ENCODE assay signal across 23 cellular contexts in the genomic region with DNA sequence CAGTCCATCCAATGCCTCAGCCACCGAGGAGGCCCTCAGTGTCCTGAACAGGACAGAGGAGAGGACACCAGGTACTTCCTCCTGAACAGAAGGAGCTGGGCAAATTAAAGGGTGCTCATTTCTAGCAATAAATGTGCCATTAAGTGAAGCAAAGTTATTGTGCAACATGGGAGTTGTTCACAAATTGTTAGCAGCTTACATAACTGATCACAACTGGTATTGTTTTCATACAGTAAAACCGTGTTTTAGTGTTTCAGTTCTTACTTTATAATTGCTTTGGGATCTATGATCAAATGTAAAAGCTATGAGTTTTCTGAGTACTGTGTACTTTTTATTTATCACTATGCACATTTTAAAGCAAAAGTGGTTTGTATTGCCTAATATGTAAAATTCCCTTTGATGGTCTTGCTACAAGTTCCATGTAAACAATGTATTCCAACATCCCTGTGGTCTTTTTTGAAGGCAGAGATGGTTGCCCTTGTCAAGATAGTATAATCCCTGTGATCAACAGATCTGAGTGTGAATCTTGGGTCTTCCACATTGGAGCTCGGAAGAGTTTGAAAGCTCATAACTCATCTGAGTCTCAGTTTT.
"Had no signal": no experiment of that assay in that cellular context is flagged by ENCODE, and none has a peak within 500 bp of the region (broad histone marks: within the 10 kb centered on the region; RNA-seq: fewer than 3 reads in every experiment).

No MANE protein-coding gene starts in this region.

- H3K36me3 ChIP-seq: esophagus squamous epithelium, gastrocnemius medialis, neural progenitor cell, prostate gland, sigmoid colon, tibial artery had no signal

- H3K9me3 ChIP-seq: esophagus squamous epithelium, gastrocnemius medialis, prostate gland, sigmoid colon, testis, tibial artery had no signal

- H3K27ac ChIP-seq: esophagus squamous epithelium, gastrocnemius medialis, neural progenitor cell, prostate gland, sigmoid colon, testis, tibial artery had no signal

- H3K4me3 ChIP-seq: dorsolateral prefrontal cortex, esophagus squamous epithelium, gastrocnemius medialis, neural progenitor cell, prostate gland, sigmoid colon, testis, tibial artery had no signal

- H2AFZ ChIP-seq: neural progenitor cell had no signal

- H3K4me3 Mint-ChIP-seq: naive thymus-derived CD4-positive, alpha-beta T cell; nephron; neural progenitor cell; stimulated activated memory B cell treated with anti-CD40 and anti-IgM and Interleukin-4, amounts not matched to agents 10 μg/mL and 1 μg/mL and 100 μg/mL, for 72 hours; type B pancreatic cell had no signal

- H3K9ac ChIP-seq: neural progenitor cell had no signal

- H3K36me3 Mint-ChIP-seq: naive thymus-derived CD4-positive, alpha-beta T cell; neural progenitor cell; stimulated activated memory B cell treated with anti-CD40 and anti-IgM and Interleukin-4, amounts not matched to agents 10 μg/mL and 1 μg/mL and 100 μg/mL, for 72 hours; type B pancreatic cell had no signal

- H3K27ac Mint-ChIP-seq: naive thymus-derived CD4-positive, alpha-beta T cell; nephron; neural progenitor cell; stimulated activated memory B cell treated with anti-CD40 and anti-IgM and Interleukin-4, amounts not matched to agents 10 μg/mL and 1 μg/mL and 100 μg/mL, for 72 hours; type B pancreatic cell had no signal

- H3K27me3 Mint-ChIP-seq: stimulated activated memory B cell treated with anti-CD40 and anti-IgM and Interleukin-4, amounts not matched to agents 10 μg/mL and 1 μg/mL and 100 μg/mL, for 72 hours had no signal

- H3K4me2 ChIP-seq: neural progenitor cell had no signal

- H3K4me1 Mint-ChIP-seq: nephron; neural progenitor cell; stimulated activated memory B cell treated with anti-CD40 and anti-IgM and Interleukin-4, amounts not matched to agents 10 μg/mL and 1 μg/mL and 100 μg/mL, for 72 hours had no signal

- DNase-seq: cerebellar nuclear complex; dorsolateral prefrontal cortex; effector CD4-positive, alpha-beta T cell; erythroblast; esophagus squamous epithelium; gastrocnemius medialis; head of caudate nucleus; kidney; mesendoderm; midbrain; naive thymus-derived CD4-positive, alpha-beta T cell; right cardiac atrium; sigmoid colon; stimulated activated CD4-positive, alpha-beta T cell treated with anti-CD3 and anti-CD28 coated beads, Interleukin-4, amount 100 ng/mL, for 4 hours; stimulated activated naive CD8-positive, alpha-beta T cell treated with anti-CD3 and anti-CD28 coated beads, Interleukin-15, Interleukin-2, amounts not matched to agents 100 U/mL and 50 U/mL, for 24 hours; substantia nigra; testis; tibial artery had no signal

- H3K9me3 Mint-ChIP-seq: naive thymus-derived CD4-positive, alpha-beta T cell; nephron; neural progenitor cell; stimulated activated memory B cell treated with anti-CD40 and anti-IgM and Interleukin-4, amounts not matched to agents 10 μg/mL and 1 μg/mL and 100 μg/mL, for 72 hours; type B pancreatic cell had no signal

- H3K4me1 ChIP-seq: gastrocnemius medialis, neural progenitor cell, prostate gland, sigmoid colon, testis had no signal

- H3K27me3 ChIP-seq: dorsolateral prefrontal cortex, esophagus squamous epithelium, gastrocnemius medialis, neural progenitor cell, sigmoid colon, testis, tibial artery had no signal
